ENCODE assay signal across 33 cellular contexts in the genomic region with DNA sequence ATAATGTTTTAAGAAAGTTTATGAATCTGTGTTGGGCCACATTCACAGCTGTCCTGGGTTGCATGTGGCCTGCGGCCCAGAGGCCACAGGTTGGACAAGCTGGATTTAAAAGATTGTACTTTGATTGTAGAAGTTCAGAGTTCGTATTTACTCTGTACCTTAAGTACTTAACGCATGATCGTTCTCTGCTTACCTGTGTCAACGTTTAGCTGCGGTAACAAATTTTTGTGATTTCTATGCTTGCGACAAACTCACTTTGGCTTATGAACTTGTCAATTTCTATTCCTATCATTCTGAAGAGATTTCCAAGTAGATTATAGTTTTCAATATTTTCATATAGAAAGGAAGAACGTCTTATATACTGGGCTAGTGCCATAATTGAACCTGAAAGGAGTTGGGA.
"Had no signal": no experiment of that assay in that cellular context is flagged by ENCODE, and none has a peak within 500 bp of the region (broad histone marks: within the 10 kb centered on the region; RNA-seq: fewer than 3 reads in every experiment).

No MANE protein-coding gene starts in this region.

- H3K36me3 ChIP-seq: neutrophil, ovary, spleen, suprapubic skin, tibial artery, transverse colon, upper lobe of right lung, uterus had no signal

- ATAC-seq: naive thymus-derived CD8-positive, alpha-beta T cell; natural killer cell treated with Interleukin-12 subunit alpha and Interleukin-12 subunit beta and Interleukin-15 and Interleukin-18, amount 100 ng/mL, for 72 hours; psoas muscle; right cardiac atrium; sciatic nerve; stimulated activated memory B cell treated with anti-CD40 and anti-IgM and Interleukin-4, amounts not matched to agents 10 μg/mL and 1 μg/mL and 100 μg/mL, for 72 hours; stimulated activated naive CD8-positive, alpha-beta T cell treated with anti-CD3 and anti-CD28 coated beads, Interleukin-15, amount 100 ng/mL, for 72 hours; stimulated activated naive CD8-positive, alpha-beta T cell treated with anti-CD3 and anti-CD28 coated beads, Interleukin-15, Interleukin-2, amounts not matched to agents 100 U/mL and 50 U/mL, for 24 hours; upper lobe of right lung had no signal

- H3K4me2 ChIP-seq: smooth muscle cell had no signal

- H3K9me3 Mint-ChIP-seq: naive thymus-derived CD8-positive, alpha-beta T cell; stimulated activated memory B cell treated with anti-CD40 and anti-IgM and Interleukin-4, amounts not matched to agents 10 μg/mL and 1 μg/mL and 100 μg/mL, for 72 hours; stimulated activated naive CD8-positive, alpha-beta T cell treated with anti-CD3 and anti-CD28 coated beads, Interleukin-15, amount 100 ng/mL, for 72 hours had no signal

- H3K4me3 Mint-ChIP-seq: naive thymus-derived CD8-positive, alpha-beta T cell; natural killer cell treated with Interleukin-12 subunit alpha and Interleukin-12 subunit beta and Interleukin-15 and Interleukin-18, amount 100 ng/mL, for 72 hours; nephron progenitor cell; neural crest cell; stimulated activated memory B cell treated with anti-CD40 and anti-IgM and Interleukin-4, amounts not matched to agents 10 μg/mL and 1 μg/mL and 100 μg/mL, for 72 hours; stimulated activated naive CD8-positive, alpha-beta T cell treated with anti-CD3 and anti-CD28 coated beads, Interleukin-15, amount 100 ng/mL, for 72 hours; type B pancreatic cell had no signal

- H3K36me3 Mint-ChIP-seq: naive thymus-derived CD8-positive, alpha-beta T cell; natural killer cell treated with Interleukin-12 subunit alpha and Interleukin-12 subunit beta and Interleukin-15 and Interleukin-18, amount 100 ng/mL, for 72 hours; stimulated activated memory B cell treated with anti-CD40 and anti-IgM and Interleukin-4, amounts not matched to agents 10 μg/mL and 1 μg/mL and 100 μg/mL, for 72 hours had no signal

- H3K27me3 ChIP-seq: neutrophil, ovary, spleen, suprapubic skin, testis, tibial artery, transverse colon, upper lobe of right lung, uterus had no signal

- H3K4me3 ChIP-seq: ovary, psoas muscle, skin epidermis, smooth muscle cell, spleen, suprapubic skin, testis, tibial artery, transverse colon, upper lobe of right lung, uterus had no signal

- DNase-seq: naive thymus-derived CD8-positive, alpha-beta T cell; nephron progenitor cell; occipital lobe; ovary; posterior cingulate gyrus; psoas muscle; right cardiac atrium; spleen; stimulated activated CD4-positive, alpha-beta T cell treated with anti-CD3 and anti-CD28 coated beads, Interleukin-12 subunit alpha, Interleukin-12 subunit beta, amount 100 ng/mL, for 4 hours; stimulated activated CD4-positive, alpha-beta T cell treated with anti-CD3 and anti-CD28 coated beads, Interleukin-1b, Interleukin-23, amount 100 ng/mL, for 48 hours; stimulated activated CD4-positive, alpha-beta T cell treated with anti-CD3 and anti-CD28 coated beads, Interleukin-4, amount 100 ng/mL, for 1 hour; stimulated activated CD4-positive, alpha-beta T cell treated with anti-CD3 and anti-CD28 coated beads, Interleukin-4, amount 100 ng/mL, for 4 hours; stimulated activated CD8-positive, alpha-beta memory T cell treated with anti-CD3 and anti-CD28 coated beads, Interleukin-4, amount 100 ng/mL, for 48 hours; stimulated activated naive CD4-positive, alpha-beta T cell; stimulated activated naive CD8-positive, alpha-beta T cell treated with anti-CD3 and anti-CD28 coated beads, Interleukin-15, amount 100 ng/mL, for 72 hours; stimulated activated naive CD8-positive, alpha-beta T cell treated with anti-CD3 and anti-CD28 coated beads, Interleukin-15, Interleukin-2, amounts not matched to agents 100 U/mL and 50 U/mL, for 24 hours; substantia nigra; testis; tibial artery; transverse colon; upper lobe of right lung; uterus had no signal

- H3K4me1 ChIP-seq: parathyroid adenoma, spleen, suprapubic skin, testis, upper lobe of right lung, uterus had no signal

- H3K27ac ChIP-seq: neutrophil, ovary, parathyroid adenoma, psoas muscle, skin epidermis, spleen, suprapubic skin, testis, tibial artery, transverse colon, upper lobe of right lung, uterus had no signal

- H3K27ac Mint-ChIP-seq: naive thymus-derived CD8-positive, alpha-beta T cell; natural killer cell treated with Interleukin-12 subunit alpha and Interleukin-12 subunit beta and Interleukin-15 and Interleukin-18, amount 100 ng/mL, for 72 hours; progenitor cell of endocrine pancreas; stimulated activated memory B cell treated with anti-CD40 and anti-IgM and Interleukin-4, amounts not matched to agents 10 μg/mL and 1 μg/mL and 100 μg/mL, for 72 hours; stimulated activated naive CD8-positive, alpha-beta T cell treated with anti-CD3 and anti-CD28 coated beads, Interleukin-15, amount 100 ng/mL, for 72 hours; type B pancreatic cell had no signal

- H2AFZ ChIP-seq: parathyroid adenoma had no signal

- H3K9ac ChIP-seq: parathyroid adenoma had no signal

- H3K27me3 Mint-ChIP-seq: progenitor cell of endocrine pancreas, type B pancreatic cell had no signal

- H3K4me1 Mint-ChIP-seq: naive thymus-derived CD8-positive, alpha-beta T cell; stimulated activated memory B cell treated with anti-CD40 and anti-IgM and Interleukin-4, amounts not matched to agents 10 μg/mL and 1 μg/mL and 100 μg/mL, for 72 hours; stimulated activated naive CD8-positive, alpha-beta T cell treated with anti-CD3 and anti-CD28 coated beads, Interleukin-15, amount 100 ng/mL, for 72 hours had no signal

- H3K79me2 ChIP-seq: parathyroid adenoma had no signal

- H3K9me3 ChIP-seq: neutrophil, ovary, psoas muscle, spleen, suprapubic skin, testis, tibial artery, transverse colon, upper lobe of right lung, uterus had no signal
